In genomic region chr7:100676501-100677306, GRCh38 we compare ENCODE assay signal across 8 cellular contexts. TPM values are rescaled to one million over a fixed set of nuclear protein-coding genes. Genes with fewer than 3 reads are reported as not detected.
DNase-seq lines count a peak whose midpoint lies in the region; ATAC-seq, FAIRE-seq and TF ChIP-seq lines count a peak whose summit lies in the region.

No MANE protein-coding gene starts in this region.

- peak overlapping the region; percentile 35; the same call in 1 of the 2 replicates for H3K27ac ChIP-seq in ACC112 (ENCODE audit: low read depth, low read length)
- peak overlapping the region; percentile 66 for H3K27ac ChIP-seq in duodenal mucosa (ENCODE audit: low read depth, low read length)

- TF ChIP-seq CTCF in LNCaP clone FGC (IDR thresholded peaks at IDR 0.05; ENCODE audit: control insufficient read depth, extremely low read depth, insufficient read depth) = no peak

- H3K36me3 ChIP-seq in ACC112 (ENCODE audit: insufficient read depth, low read length) (peaks cover under 1% of the 10 kb centered on the region; the same call in 1 of the 2 replicates), duodenal mucosa (ENCODE audit: control insufficient read depth in 1 of 2, insufficient read depth in 2 of 2, low read length in 2 of 2) (peaks cover 15 to 43% of the 10 kb centered on the region in 2 donors)

- H3K9ac ChIP-seq in duodenal mucosa (ENCODE audit: low read depth in 1 of 2, low read length in 2 of 2) = peak overlapping the region in 1 of 2 donors; percentile 10

- no peak for FAIRE-seq in RCC 7860 (lab: Jason Lieb, UNC)

- H3K36me3 Mint-ChIP-seq in naive B cell = no peaks in the 10 kb centered on the region

- H3K4me1 ChIP-seq in ACC112 (ENCODE audit: control insufficient read depth, insufficient read depth, low read length, unreplicated experiment) (peaks cover 13% of the 10 kb centered on the region), duodenal mucosa (ENCODE audit: control insufficient read depth in 1 of 2, insufficient read depth in 2 of 2, low read length in 2 of 2) (peaks cover 5 to 10% of the 10 kb centered on the region in 2 donors)

- H2AFZ ChIP-seq in ACC112 (ENCODE audit: low read length, unreplicated experiment) = no peak overlapping the region

- peak overlapping the region; percentile 57 to 92 (median 80) for H3K4me3 Mint-ChIP-seq in naive B cell

- H3K4me3 ChIP-seq in ACC112 (ENCODE audit: low read depth, low read length) = peak overlapping the region; percentile 94
- peak overlapping the region; percentile 94 for H3K4me3 ChIP-seq in LNCaP clone FGC (ENCODE audit: low read depth, low read length)
- H3K4me3 ChIP-seq in duodenal mucosa (ENCODE audit: low read depth in 1 of 2, low read length in 2 of 2) = peak overlapping the region in 1 of 2 donors; percentile 85

- H3K79me2 ChIP-seq in ACC112 (ENCODE audit: control insufficient read depth, insufficient read depth, low read length, unreplicated experiment) = peaks cover 34% of the 10 kb centered on the region

- no peaks in the 10 kb centered on the region for H3K9me3 Mint-ChIP-seq in naive B cell

- H3K27me3 ChIP-seq in ACC112 (ENCODE audit: insufficient read depth, low read length) = no peaks in the 10 kb centered on the region
- H3K27me3 ChIP-seq in duodenal mucosa (ENCODE audit: control insufficient read depth in 1 of 2, insufficient read depth in 2 of 2, low read length in 2 of 2) = no peaks in the 10 kb centered on the region

- no peaks in the 10 kb centered on the region for H3K9me3 ChIP-seq in duodenal mucosa (ENCODE audit: control insufficient read depth in 1 of 2, low read length in 2 of 2)

- peaks cover 19 to 34% (median 19%) of the 10 kb centered on the region in 3 donors for H3K4me1 Mint-ChIP-seq in naive B cell

- no peak for DNase-seq in LNCaP clone FGC (ENCODE audit: low read depth)
- no peak for DNase-seq in naive B cell
- DNase-seq in mesenteric fat pad (ENCODE audit: low spot score) = no peak
- DNase-seq in iPS-NIHi7 (ENCODE audit: extremely low spot score) = no peak
- DNase-seq in RKO (ENCODE audit: low spot score) = no peak
- no peak for DNase-seq in RCC 7860 (ENCODE audit: low spot score)

- peak overlapping the region; percentile 94 to 98 (median 96) for H3K27ac Mint-ChIP-seq in naive B cell

- no peak for ATAC-seq in naive B cell (ENCODE audit: low read depth in 2 of 2)

- H3K27me3 Mint-ChIP-seq in naive B cell = no peaks in the 10 kb centered on the region

RNA-seq across cellular contexts. Expression of gene GNB2, which starts 3.2 kb away (rescaled TPM):
- polyA plus RNA-seq in naive B cell (ENCODE audit: low read depth in 6 of 6) = 10 to 100 TPM; 46.2 to 65.4 (median 56.2) TPM
- total RNA-seq in mesenteric fat pad = 243 TPM

RNA-seq across cellular contexts. Expression of gene GIGYF1, which starts 17.3 kb away (rescaled TPM):
- 1 to 10 TPM in 4 of 6 donors, under 1 TPM in 2; 0.69 to 2.9 (median 1.2) TPM for polyA plus RNA-seq in naive B cell (ENCODE audit: low read depth in 6 of 6)
- total RNA-seq in mesenteric fat pad = 31.9 TPM

RNA-seq across cellular contexts. Expression of gene ACTL6B, which starts 20.5 kb away (rescaled TPM):
- polyA plus RNA-seq in naive B cell (ENCODE audit: low read depth in 6 of 6) = not detected
- not detected for total RNA-seq in mesenteric fat pad

RNA-seq across cellular contexts. Expression of gene POP7, which starts 29.2 kb away (rescaled TPM):
- 10 to 100 TPM; 25.3 to 41.0 (median 34.6) TPM for polyA plus RNA-seq in naive B cell (ENCODE audit: low read depth in 6 of 6)
- total RNA-seq in mesenteric fat pad = 25.9 TPM

RNA-seq across cellular contexts. Expression of gene TFR2, which starts 35.4 kb away (rescaled TPM):
- 1 to 10 TPM in 1 of 6 donors, under 1 TPM in 3, not detected in 2; 0.58 to 1.3 (median 0.65) TPM for polyA plus RNA-seq in naive B cell (ENCODE audit: low read depth in 6 of 6)
- 0.29 TPM for total RNA-seq in mesenteric fat pad
